Comparison of ENCODE assay signal across 24 cellular contexts in genomic region chr2:3313845-3314375, GRCh38.
DNase-seq lines count a peak whose midpoint lies in the region; ATAC-seq and TF ChIP-seq lines count a peak whose summit lies in the region.
"Had no signal": no experiment of that assay in that cellular context is flagged by ENCODE, and none has a peak within 500 bp of the region (broad histone marks: within the 10 kb centered on the region; RNA-seq: fewer than 3 reads in every experiment).

No MANE protein-coding gene starts in this region.

- H3K4me1 ChIP-seq in H9 (ENCODE audit: insufficient read depth, low read length) = no peaks in the 10 kb centered on the region
- H3K4me1 ChIP-seq: esophagus squamous epithelium, upper lobe of left lung had no signal

- H2BK15ac ChIP-seq in H9 (ENCODE audit: low read depth, low read length) = no peak overlapping the region

- H3K79me2 ChIP-seq in H9 (ENCODE audit: insufficient read depth, low read length) = peaks cover 6% of the 10 kb centered on the region; the same call in 1 of the 2 replicates

- H2BK12ac ChIP-seq in H9 (ENCODE audit: insufficient read length, low read depth, low read length) = no peak overlapping the region

- H3K14ac ChIP-seq in H9 (ENCODE audit: insufficient read depth, low read length) = no peak overlapping the region

- H4K8ac ChIP-seq in H9 (replicated peaks; ENCODE audit: insufficient read length, low read depth, low read length) = no peak overlapping the region

- H4K20me1 ChIP-seq in H9 (ENCODE audit: control insufficient read depth, insufficient read depth, insufficient read length) = no peaks in the 10 kb centered on the region

- H2AK5ac ChIP-seq in H9 (ENCODE audit: insufficient read length, low read length) = no peak overlapping the region

- no peaks in the 10 kb centered on the region; a peak in 2 of 5 replicates for H3K9me3 Mint-ChIP-seq in H9
- no peaks in the 10 kb centered on the region for H3K9me3 Mint-ChIP-seq in effector memory CD8-positive, alpha-beta T cell
- H3K9me3 Mint-ChIP-seq: stimulated activated naive B cell treated with anti-CD40 and anti-IgM and Interleukin-4, amounts not matched to agents 10 μg/mL and 1 μg/mL and 100 μg/mL, for 72 hours; T-helper 2 cell treated with Interferon-gamma antibody and Interleukin-4, amounts not matched to agents 5 μg/mL and 100 μg/mL, for 36 hours had no signal

- no peak overlapping the region for H3K4me2 ChIP-seq in H9 (ENCODE audit: insufficient read depth, insufficient read length, low read length)

- H3K56ac ChIP-seq in H9 (ENCODE audit: insufficient read length, low read depth, low read length) = no peak overlapping the region

- no peak overlapping the region for H3K18ac ChIP-seq in H9 (ENCODE audit: insufficient read length, low read depth, low read length)

- no peak overlapping the region for H3K23ac ChIP-seq in H9 (ENCODE audit: insufficient read length, low read depth, low read length)

- no peaks in the 10 kb centered on the region for H3K27me3 Mint-ChIP-seq in H9 (ENCODE audit: low read depth)
- no peaks in the 10 kb centered on the region for H3K27me3 Mint-ChIP-seq in effector memory CD8-positive, alpha-beta T cell
- H3K27me3 Mint-ChIP-seq: stimulated activated naive B cell treated with anti-CD40 and anti-IgM and Interleukin-4, amounts not matched to agents 10 μg/mL and 1 μg/mL and 100 μg/mL, for 72 hours had no signal

- no peak overlapping the region for H3T11ph ChIP-seq in H9 (ENCODE audit: low read length)

- H4K5ac ChIP-seq in H9 (ENCODE audit: insufficient read length, low read depth, low read length) = no peak overlapping the region

- DNase-seq in DMS 273 (lab: John Stamatoyannopoulos, UW; ENCODE audit: unreplicated experiment) (peak; percentile 66), DMS 273 treated with DMSO at 0.1 percent for 48 hours (lab: John Stamatoyannopoulos, UW) (no peak), H9 (no peak), posterior vena cava (ENCODE audit: low spot score) (peak; percentile 61), HuH-7.5 (ENCODE audit: low spot score) (no peak)
- DNase-seq in effector memory CD8-positive, alpha-beta T cell = no peak
- no peak for DNase-seq in stimulated activated CD8-positive, alpha-beta memory T cell treated with anti-CD3 and anti-CD28 coated beads, Interleukin-4, amount 100 ng/mL, for 48 hours
- DNase-seq: activated CD8-positive, alpha-beta memory T cell treated with anti-CD3 and anti-CD28 coated beads, Interleukin-2, amount 50 U/mL, for 4 hours; activated naive CD4-positive, alpha-beta T cell; body of pancreas; dermis blood vessel endothelial cell; EL; esophagus squamous epithelium; islet precursor cell; KG1; NCI-H1105; NCI-H446 treated with DMSO at 0.1 percent for 48 hours; stimulated activated naive B cell treated with anti-CD40 and anti-IgM and Interleukin-4, amounts not matched to agents 10 μg/mL and 1 μg/mL and 100 μg/mL, for 72 hours; upper lobe of left lung had no signal

- H2BK5ac ChIP-seq in H9 (ENCODE audit: insufficient read length, low read length) = no peak overlapping the region

- H3K4ac ChIP-seq in H9 (ENCODE audit: low read depth, low read length) = no peak overlapping the region

- peak overlapping the region in 2 of 3 experiments; percentile 56 to 80; a peak in 4 of 7 replicates for H3K27ac Mint-ChIP-seq in H9
- peak overlapping the region; percentile 90 to 97 for H3K27ac Mint-ChIP-seq in effector memory CD8-positive, alpha-beta T cell
- H3K27ac Mint-ChIP-seq: stimulated activated naive B cell treated with anti-CD40 and anti-IgM and Interleukin-4, amounts not matched to agents 10 μg/mL and 1 μg/mL and 100 μg/mL, for 72 hours; T-helper 2 cell treated with Interferon-gamma antibody and Interleukin-4, amounts not matched to agents 5 μg/mL and 100 μg/mL, for 36 hours had no signal

- H3K4me3 Mint-ChIP-seq in H9 = no peak overlapping the region
- H3K4me3 Mint-ChIP-seq in effector memory CD8-positive, alpha-beta T cell = no peak overlapping the region
- H3K4me3 Mint-ChIP-seq: stimulated activated naive B cell treated with anti-CD40 and anti-IgM and Interleukin-4, amounts not matched to agents 10 μg/mL and 1 μg/mL and 100 μg/mL, for 72 hours; T-helper 2 cell treated with Interferon-gamma antibody and Interleukin-4, amounts not matched to agents 5 μg/mL and 100 μg/mL, for 36 hours had no signal

- H3K23me2 ChIP-seq in H9 (ENCODE audit: insufficient read length, low read depth, low read length, poor library complexity, severe bottlenecking) = no peaks in the 10 kb centered on the region

- H2AFZ ChIP-seq in H9 (ENCODE audit: low read length) = no peak overlapping the region

- H2BK120ac ChIP-seq in H9 (ENCODE audit: low read depth, low read length, poor library complexity, severe bottlenecking) = no peak overlapping the region

- no peak overlapping the region for H2BK20ac ChIP-seq in H9 (ENCODE audit: low read depth, low read length, poor library complexity, severe bottlenecking)

- no peak for ATAC-seq in effector memory CD8-positive, alpha-beta T cell (replicated peaks)
- ATAC-seq in HG03432 (IDR thresholded peaks at IDR 0.05; ENCODE audit: unreplicated experiment) = no peak
- ATAC-seq: activated CD4-positive, CD25-positive, alpha-beta regulatory T cell treated with anti-CD3 and anti-CD28 coated beads, Interleukin-2, amount 50 U/mL, for 24 hours; body of pancreas; stimulated activated naive B cell treated with anti-CD40 and anti-IgM and Interleukin-4, amounts not matched to agents 10 μg/mL and 1 μg/mL and 100 μg/mL, for 72 hours had no signal

- intact Hi-C loops in posterior vena cava (cut with DNase I) = no loop called here

- H3K79me1 ChIP-seq in H9 (ENCODE audit: insufficient read depth, low read depth, low read length, poor library complexity, severe bottlenecking) = peaks cover 4% of the 10 kb centered on the region

- no peak overlapping the region for H3K27ac ChIP-seq in H9 (ENCODE audit: insufficient read length, low read depth, low read length)
- H3K27ac ChIP-seq: 22Rv1, body of pancreas, esophagus squamous epithelium, HL-60, upper lobe of left lung had no signal

- H3K36me3 Mint-ChIP-seq in H9 (ENCODE audit: insufficient read depth in 1 of 3, low read depth in 3 of 3) = peaks cover 6 to 12% (median 12%) of the 10 kb centered on the region in 3 experiments
- H3K36me3 Mint-ChIP-seq in effector memory CD8-positive, alpha-beta T cell (ENCODE audit: insufficient read depth) = no peaks in the 10 kb centered on the region

- TF ChIP-seq CTCF in H9 (conservative IDR thresholded peaks at IDR 0.05) = no peak

- no peak overlapping the region for H4K91ac ChIP-seq in H9 (ENCODE audit: insufficient read length, low read depth, low read length)

- H3K27me3 ChIP-seq in H9 (ENCODE audit: insufficient read depth, low read length) = no peaks in the 10 kb centered on the region
- H3K27me3 ChIP-seq: body of pancreas, esophagus squamous epithelium, upper lobe of left lung had no signal

- peaks cover 7 to 11% of the 10 kb centered on the region in 2 experiments; a peak in 3 of 4 replicates for H3K4me1 Mint-ChIP-seq in H9
- H3K4me1 Mint-ChIP-seq in effector memory CD8-positive, alpha-beta T cell (ENCODE audit: low read depth in 2 of 2) = peaks cover 22 to 29% of the 10 kb centered on the region in 2 donors

- no CpG with 5 or more reads among the region's 26 CpGs for WGBS in H9 (ENCODE audit: extremely low coverage, insufficient read length, low lambda C conversion rate)

- no peaks in the 10 kb centered on the region for H3K9me3 ChIP-seq in H9 (ENCODE audit: control insufficient read depth, low read depth, low read length)
- H3K9me3 ChIP-seq: body of pancreas, esophagus squamous epithelium, upper lobe of left lung had no signal

- no peak overlapping the region for H3K9ac ChIP-seq in H9 (ENCODE audit: extremely low read depth, insufficient read length, low read length)

Comparison
In these comparisons a context has a peak if more than half of its experiments do, and no peak if none do; other contexts are left out.
1. DNase-seq: peak in DMS 273 (single experiment) and posterior vena cava (single experiment); none in DMS 273 treated with DMSO at 0.1 percent for 48 hours (single experiment), H9 (single experiment), effector memory CD8-positive, alpha-beta T cell (0 of 3), HuH-7.5 (single experiment) and stimulated activated CD8-positive, alpha-beta memory T cell treated with anti-CD3 and anti-CD28 coated beads, Interleukin-4, amount 100 ng/mL, for 48 hours (single experiment).